ENCODE assay signal across 21 cellular contexts in genomic region chr3:114441386-114441785, GRCh38.
DNase-seq lines count a peak whose midpoint lies in the region; ATAC-seq, FAIRE-seq and TF ChIP-seq lines count a peak whose summit lies in the region.
"Had no signal": no experiment of that assay in that cellular context is flagged by ENCODE, and none has a peak within 500 bp of the region (broad histone marks: within the 10 kb centered on the region; RNA-seq: fewer than 3 reads in every experiment).

No MANE protein-coding gene starts in this region.

- H3K36me3 ChIP-seq in GM06990 (ENCODE audit: control insufficient read depth, insufficient read depth, low read length) = no peaks in the 10 kb centered on the region
- no peaks in the 10 kb centered on the region for H3K36me3 ChIP-seq in rectal smooth muscle tissue (ENCODE audit: control insufficient read depth, insufficient read depth, low read length)
- no peaks in the 10 kb centered on the region for H3K36me3 ChIP-seq in osteoblast (ENCODE audit: insufficient read depth, low read length)
- no peaks in the 10 kb centered on the region for H3K36me3 ChIP-seq in tibial artery

- no peak overlapping the region for H2AFZ ChIP-seq in osteoblast (ENCODE audit: low read length)
- H2AFZ ChIP-seq: GM23248 had no signal

- peaks cover 37% of the 10 kb centered on the region for H4K20me1 ChIP-seq in osteoblast (ENCODE audit: insufficient read depth, low read length)

- no peak overlapping the region for H3K4me2 ChIP-seq in osteoblast (ENCODE audit: insufficient read depth, low read length)

- no peak overlapping the region for H3K9ac ChIP-seq in rectal smooth muscle tissue (ENCODE audit: low read length)
- H3K9ac ChIP-seq: GM23248 had no signal

- DNase-seq in GM06990 (ENCODE audit: extremely low read depth, insufficient read length) (no peak), NCI-H526 treated with DMSO at 0.1 percent for 48 hours (lab: John Stamatoyannopoulos, UW) (peak; percentile 65), globus pallidus (ENCODE audit: low spot score) (peak; percentile 47), osteoblast (ENCODE audit: insufficient read length, low spot score, missing footprints) (no peak), tibial artery (no peak), GM19239 (ENCODE audit: insufficient read length, low spot score) (no peak)
- DNase-seq: activated CD4-positive, alpha-beta T cell treated with anti-CD3 and anti-CD28 coated beads for 1 hour; activated gamma-delta T cell; activated naive CD8-positive, alpha-beta T cell treated with anti-CD3 and anti-CD28 coated beads, Interleukin-2, amount 10 ng/mL, durations not matched to agents 7 days and 5 days; Caco-2; GDM1; GM23248; NCI-H187; right cardiac atrium; stimulated activated CD4-positive, alpha-beta T cell treated with anti-CD3 and anti-CD28 coated beads, Interleukin-2, amount 100 ng/mL, for 48 hours; T-helper 1 cell had no signal

- H3K9me3 ChIP-seq in osteoblast (ENCODE audit: low read depth, low read length) (no peaks in the 10 kb centered on the region), tibial artery (no peaks in the 10 kb centered on the region)
- H3K9me3 ChIP-seq: Caco-2 had no signal

- no peak for FAIRE-seq in GM19239 (lab: Jason Lieb, UNC)
- FAIRE-seq: TTC549 had no signal

- peak overlapping the region; percentile 52 for H3K4me3 ChIP-seq in GM06990 (replicated peaks; ENCODE audit: low read depth, low read length)
- H3K4me3 ChIP-seq in rectal smooth muscle tissue (ENCODE audit: low read length) = peak overlapping the region; percentile 29
- no peak overlapping the region for H3K4me3 ChIP-seq in osteoblast (ENCODE audit: insufficient read depth, low read length)
- no peak overlapping the region for H3K4me3 ChIP-seq in tibial artery
- H3K4me3 ChIP-seq: GM23248 had no signal

- H3K4me1 ChIP-seq in rectal smooth muscle tissue (ENCODE audit: control insufficient read depth, insufficient read depth, low read length) (peaks cover 10% of the 10 kb centered on the region), osteoblast (ENCODE audit: insufficient read depth, low read length) (peaks cover 10% of the 10 kb centered on the region), tibial artery (peaks cover 0 to 16% (median 12%) of the 10 kb centered on the region in 4 donors)
- H3K4me1 ChIP-seq: Caco-2 had no signal

- H3K27me3 ChIP-seq in GM06990 (replicated peaks; ENCODE audit: control insufficient read depth, insufficient read depth, low read length) (no peaks in the 10 kb centered on the region), rectal smooth muscle tissue (ENCODE audit: control insufficient read depth, insufficient read depth, low read length) (no peaks in the 10 kb centered on the region), osteoblast (ENCODE audit: insufficient read depth, low read length) (no peaks in the 10 kb centered on the region), tibial artery (no peaks in the 10 kb centered on the region)

- H3K27ac ChIP-seq in rectal smooth muscle tissue (ENCODE audit: low read depth, low read length) = no peak overlapping the region
- no peak overlapping the region for H3K27ac ChIP-seq in osteoblast (ENCODE audit: low read depth, low read length)
- H3K27ac ChIP-seq in tibial artery = no peak overlapping the region
- H3K27ac ChIP-seq: C4-2B, GM23248 had no signal

- ATAC-seq in HG03025 (IDR thresholded peaks at IDR 0.05; ENCODE audit: low FRiP score, unreplicated experiment) = no peak
- ATAC-seq: natural killer cell treated with Interleukin-12 subunit alpha and Interleukin-12 subunit beta and Interleukin-15 and Interleukin-18, amount 100 ng/mL, for 72 hours had no signal

- no peak for TF ChIP-seq CTCF in GM06990 (IDR thresholded peaks at IDR 0.05; ENCODE audit: insufficient read depth, low read length, poor library complexity, severe bottlenecking)
- no peak for TF ChIP-seq CTCF in osteoblast (IDR thresholded peaks at IDR 0.05; ENCODE audit: extremely low read depth, low read depth, low read length)
- TF ChIP-seq CTCF in tibial artery (IDR thresholded peaks at IDR 0.05) = no peak

- intact Hi-C loops in tibial artery (cut with DNase I; ENCODE audit: low total_unique reads) = no loop called here

- H3K79me2 ChIP-seq in osteoblast (ENCODE audit: insufficient read depth, low read length) = peaks cover 7% of the 10 kb centered on the region

Comparison
In these comparisons a context has a peak if more than half of its experiments do, and no peak if none do; other contexts are left out.
1. DNase-seq: peak in NCI-H526 treated with DMSO at 0.1 percent for 48 hours (single experiment) and globus pallidus (single experiment); none in GM06990 (single experiment), osteoblast (single experiment), tibial artery (0 of 2) and GM19239 (single experiment).
2. H3K4me3 ChIP-seq: peak in GM06990 (single experiment) and rectal smooth muscle tissue (single experiment); none in osteoblast (single experiment) and tibial artery (0 of 2).